In genomic region chr19:7366701-7367420, GRCh38 we compare ENCODE assay signal across 8 cellular contexts. TPM values are rescaled to one million over a fixed set of nuclear protein-coding genes. Genes with fewer than 3 reads are reported as not detected.
DNase-seq lines count a peak whose midpoint lies in the region; ATAC-seq and TF ChIP-seq lines count a peak whose summit lies in the region.

No MANE protein-coding gene starts in this region.

- no peak overlapping the region for H3K9ac ChIP-seq in stomach smooth muscle (ENCODE audit: low read length in 2 of 2)

- H3K9me3 Mint-ChIP-seq in CD4-positive, alpha-beta T cell, result no peaks in the 10 kb centered on the region
- no peaks in the 10 kb centered on the region for H3K9me3 Mint-ChIP-seq in T-cell

- ATAC-seq in CD4-positive, alpha-beta T cell (ENCODE audit: poor library complexity), result peak; percentile 67
- ATAC-seq in T-cell (replicated peaks in 1 of 4) (no peak), omental fat pad (ENCODE audit: low FRiP score) (no peak)

- H3K36me3 Mint-ChIP-seq in CD4-positive, alpha-beta T cell (ENCODE audit: low read depth), result peaks cover 96% of the 10 kb centered on the region
- peaks cover 56% of the 10 kb centered on the region for H3K36me3 Mint-ChIP-seq in T-cell

- H3K36me3 ChIP-seq in H7 (replicated peaks; ENCODE audit: control insufficient read depth, insufficient read depth, low read length), result no peaks in the 10 kb centered on the region
- peaks cover 14% of the 10 kb centered on the region in 2 donors for H3K36me3 ChIP-seq in stomach smooth muscle (ENCODE audit: control insufficient read depth in 2 of 2, insufficient read depth in 2 of 2, low read length in 2 of 2)

- POLR2A ChIA-PET in CD4-positive, alpha-beta T cell (lab: Charles Lee), result interaction anchor here (0.6 to 4.0 kb wide), 6 partner anchors 9 to 71 kb away, joined by 3 to 25 read pairs (median 4); partner anchors contain the start of gene ARHGEF18
- POLR2A ChIA-PET in T-cell (lab: Charles Lee), result no interaction called here

- H3K4me1 Mint-ChIP-seq in CD4-positive, alpha-beta T cell (ENCODE audit: low read depth), result peaks cover 47% of the 10 kb centered on the region
- H3K4me1 Mint-ChIP-seq in T-cell, result peaks cover 44 to 47% (median 46%) of the 10 kb centered on the region in 3 donors

- H3K4me3 Mint-ChIP-seq in CD4-positive, alpha-beta T cell, result no peak overlapping the region
- H3K4me3 Mint-ChIP-seq in T-cell, result no peak overlapping the region

- TF ChIP-seq CTCF in CD4-positive, alpha-beta T cell (IDR thresholded peaks at IDR 0.05), result peak; percentile 55
- TF ChIP-seq CTCF in fibroblast of mammary gland (conservative IDR thresholded peaks at IDR 0.05; ENCODE audit: control insufficient read depth, insufficient read depth, low read depth, low read length) (peak; percentile 45), omental fat pad (IDR thresholded peaks at IDR 0.05) (no peak)

- no peak for DNase-seq in CD4-positive, alpha-beta T cell
- DNase-seq in H7, result peak; percentile 47
- no peak for DNase-seq in T-cell
- peak; percentile 66 for DNase-seq in fibroblast of mammary gland (ENCODE audit: low read depth)
- no peak for DNase-seq in omental fat pad (ENCODE audit: low spot score)
- no peak for DNase-seq in anterior cingulate cortex (lab: John Stamatoyannopoulos, UW)
- no peak for DNase-seq in AG20443 (ENCODE audit: low spot score)

- peaks cover 31% of the 10 kb centered on the region for H3K4me1 ChIP-seq in stomach smooth muscle (ENCODE audit: control insufficient read depth, insufficient read depth, low read length)

- H3K27me3 ChIP-seq in CD4-positive, alpha-beta T cell (ENCODE audit: control insufficient read depth, insufficient read depth, low read length), result no peaks in the 10 kb centered on the region
- H3K27me3 ChIP-seq in H7 (ENCODE audit: control insufficient read depth, insufficient read depth, low read length), result peaks cover 6% of the 10 kb centered on the region; the same call in 1 of the 2 replicates
- H3K27me3 ChIP-seq in stomach smooth muscle (ENCODE audit: control insufficient read depth in 1 of 2, insufficient read depth in 2 of 2, low read length in 2 of 2), result no peaks in the 10 kb centered on the region

- H3K27me3 Mint-ChIP-seq in CD4-positive, alpha-beta T cell, result no peaks in the 10 kb centered on the region
- no peaks in the 10 kb centered on the region for H3K27me3 Mint-ChIP-seq in T-cell

- intact Hi-C loops in CD4-positive, alpha-beta T cell (cut with DNase I, micrococcal nuclease), result no loop called here

- H3K27ac Mint-ChIP-seq in CD4-positive, alpha-beta T cell, result peak overlapping the region; percentile 83
- H3K27ac Mint-ChIP-seq in T-cell, result peak overlapping the region; percentile 39 to 61

- H3K4me3 ChIP-seq in H7 (ENCODE audit: insufficient read depth, low read depth, low read length) (no peak overlapping the region), fibroblast of mammary gland (ENCODE audit: control insufficient read depth, low read depth, low read length) (no peak overlapping the region), stomach smooth muscle (ENCODE audit: low read length in 2 of 2) (no peak overlapping the region)

- no peaks in the 10 kb centered on the region for H3K9me3 ChIP-seq in CD4-positive, alpha-beta T cell (ENCODE audit: control insufficient read depth, low read length)
- H3K9me3 ChIP-seq in stomach smooth muscle (ENCODE audit: control insufficient read depth in 2 of 2, low read length in 2 of 2), result no peaks in the 10 kb centered on the region

- H3K27ac ChIP-seq in CD4-positive, alpha-beta T cell (ENCODE audit: low read depth, low read length), result no peak overlapping the region
- peak overlapping the region; percentile 60 for H3K27ac ChIP-seq in stomach smooth muscle (ENCODE audit: low read length)

- CTCF ChIA-PET in CD4-positive, alpha-beta T cell (lab: Charles Lee), result interaction anchor here (0.6 to 2.4 kb wide), 10 partner anchors 10 to 368 kb away, joined by 3 to 15 read pairs (median 3); no protein-coding TSS in a partner anchor
- CTCF ChIA-PET in T-cell (lab: Charles Lee), result interaction anchor here in 1 of 2 donors (0.9 to 1.0 kb wide), 2 partner anchors 13 to 30 kb away, joined by 3 to 4 read pairs; no protein-coding TSS in a partner anchor

RNA-seq across cellular contexts. Expression of gene ARHGEF18, which starts 18.1 kb away (rescaled TPM):
- total RNA-seq in CD4-positive, alpha-beta T cell, result 100 to 1,000 TPM; 121 TPM
- 48.3 and 50.5 TPM in 2 replicates for total RNA-seq in H7 (2014; rRNA removed; shearing (Covaris generic))
- total RNA-seq in T-cell, result 100 to 1,000 TPM; 111 to 145 (median 126) TPM
- total RNA-seq in omental fat pad, result 10 to 100 TPM; 13.6 to 24.1 (median 19.4) TPM

Comparison
In these comparisons a context has a peak if more than half of its experiments do, and no peak if none do; other contexts are left out.
1. DNase-seq: peak in H7 (single experiment) and fibroblast of mammary gland (single experiment); none in CD4-positive, alpha-beta T cell (0 of 10), T-cell (0 of 34), omental fat pad (single experiment), anterior cingulate cortex (0 of 58) and AG20443 (single experiment).
2. CTCF ChIP-seq: peak in CD4-positive, alpha-beta T cell (single experiment) and fibroblast of mammary gland (single experiment); none in omental fat pad (0 of 3).